In genomic region chr7:155660758-155661093, GRCh38 we compare ENCODE assay signal across 11 cellular contexts. TPM values are rescaled to one million over a fixed set of nuclear protein-coding genes. Genes with fewer than 3 reads are reported as not detected.
A peak's percentile ranks its signal among the peaks of the same experiment; 100 is the strongest.
DNase-seq lines count a peak whose midpoint lies in the region; ATAC-seq lines count a peak whose summit lies in the region.
"Had no signal": no experiment of that assay in that cellular context is flagged by ENCODE, and none has a peak within 500 bp of the region (broad histone marks: within the 10 kb centered on the region; RNA-seq: fewer than 3 reads in every experiment).

No MANE protein-coding gene starts in this region.

- H3K27me3 Mint-ChIP-seq in activated T-helper 2 cell treated with anti-CD3 and anti-CD28 coated beads, Interferon-gamma antibody, Interleukin-2, Interleukin-4, amounts not matched to agents 10 μg/mL and 5 μg/mL and 100 μg/mL, durations not matched to agents 14 hours and 24 hours and 36 hours (ENCODE audit: low read depth) = no peaks in the 10 kb centered on the region
- H3K27me3 Mint-ChIP-seq in T-cell = no peaks in the 10 kb centered on the region

- peaks cover 40% of the 10 kb centered on the region for H3K36me3 Mint-ChIP-seq in activated T-helper 2 cell treated with anti-CD3 and anti-CD28 coated beads, Interferon-gamma antibody, Interleukin-2, Interleukin-4, amounts not matched to agents 10 μg/mL and 5 μg/mL and 100 μg/mL, durations not matched to agents 14 hours and 24 hours and 36 hours (ENCODE audit: low read depth)
- H3K36me3 Mint-ChIP-seq in T-cell = peaks cover 34% of the 10 kb centered on the region

- ATAC-seq in GM18520 (IDR thresholded peaks at IDR 0.05; ENCODE audit: unreplicated experiment) = peak; percentile 35
- peak; percentile 59 for ATAC-seq in GM19468 (IDR thresholded peaks at IDR 0.05; ENCODE audit: extremely low read depth, unreplicated experiment)
- ATAC-seq in HG03025 (IDR thresholded peaks at IDR 0.05; ENCODE audit: low FRiP score, unreplicated experiment) = peak; percentile 46
- no peak for ATAC-seq in T-cell (replicated peaks in 1 of 4)

- no peak overlapping the region for H3K4me3 Mint-ChIP-seq in activated T-helper 2 cell treated with anti-CD3 and anti-CD28 coated beads, Interferon-gamma antibody, Interleukin-2, Interleukin-4, amounts not matched to agents 10 μg/mL and 5 μg/mL and 100 μg/mL, durations not matched to agents 14 hours and 24 hours and 36 hours (ENCODE audit: low read depth)
- H3K4me3 Mint-ChIP-seq in T-cell = no peak overlapping the region

- POLR2A ChIA-PET in T-cell (lab: Charles Lee) = no interaction called here

- H3K4me1 Mint-ChIP-seq in activated T-helper 2 cell treated with anti-CD3 and anti-CD28 coated beads, Interferon-gamma antibody, Interleukin-2, Interleukin-4, amounts not matched to agents 10 μg/mL and 5 μg/mL and 100 μg/mL, durations not matched to agents 14 hours and 24 hours and 36 hours (ENCODE audit: low read depth) = peaks cover 55% of the 10 kb centered on the region
- peaks cover 82 to 93% (median 82%) of the 10 kb centered on the region in 3 donors for H3K4me1 Mint-ChIP-seq in T-cell

- DNase-seq in activated T-helper 2 cell treated with anti-CD3 and anti-CD28 coated beads, Interferon-gamma antibody, Interleukin-2, Interleukin-4, amounts not matched to agents 10 μg/mL and 5 μg/mL and 100 μg/mL, durations not matched to agents 14 hours and 24 hours and 36 hours (ENCODE audit: low spot score) = no peak
- DNase-seq in HPDE6-E6E7 (ENCODE audit: extremely low spot score) (no peak), Ammon's horn (ENCODE audit: low spot score) (no peak), T-cell (no peak), AG20443 (ENCODE audit: low spot score) (no peak)
- DNase-seq: hippocampal formation, NCI-H2081, SHP77 had no signal

- intact Hi-C loops in activated T-helper 2 cell treated with anti-CD3 and anti-CD28 coated beads, Interferon-gamma antibody, Interleukin-2, Interleukin-4, amounts not matched to agents 10 μg/mL and 5 μg/mL and 100 μg/mL, durations not matched to agents 14 hours and 24 hours and 36 hours (cut with micrococcal nuclease) = loop anchor here (1.0 kb wide), 2 partner anchors 42 to 74 kb away; no protein-coding TSS in a partner anchor

- peaks cover 8% of the 10 kb centered on the region for H3K9me3 Mint-ChIP-seq in activated T-helper 2 cell treated with anti-CD3 and anti-CD28 coated beads, Interferon-gamma antibody, Interleukin-2, Interleukin-4, amounts not matched to agents 10 μg/mL and 5 μg/mL and 100 μg/mL, durations not matched to agents 14 hours and 24 hours and 36 hours
- peaks cover 0 to 6% (median 5%) of the 10 kb centered on the region in 3 donors for H3K9me3 Mint-ChIP-seq in T-cell

- CTCF ChIA-PET in T-cell (lab: Charles Lee) = no interaction called here

- H3K27ac Mint-ChIP-seq in activated T-helper 2 cell treated with anti-CD3 and anti-CD28 coated beads, Interferon-gamma antibody, Interleukin-2, Interleukin-4, amounts not matched to agents 10 μg/mL and 5 μg/mL and 100 μg/mL, durations not matched to agents 14 hours and 24 hours and 36 hours = peak overlapping the region; percentile 95
- no peak overlapping the region for H3K27ac Mint-ChIP-seq in T-cell

RNA-seq across cellular contexts. Expression of gene RBM33, which starts 16.3 kb away (rescaled TPM):
- total RNA-seq in activated T-helper 2 cell treated with anti-CD3 and anti-CD28 coated beads, Interferon-gamma antibody, Interleukin-2, Interleukin-4, amounts not matched to agents 10 μg/mL and 5 μg/mL and 100 μg/mL, durations not matched to agents 14 hours and 24 hours and 36 hours = 79.8 and 80.3 TPM in 2 replicates
- 100 to 1,000 TPM; 157 to 180 (median 170) TPM for total RNA-seq in T-cell

Comparison
In these comparisons a context has a peak if more than half of its experiments do, and no peak if none do; other contexts are left out.
1. ATAC-seq: peak in GM18520 (single experiment), GM19468 (single experiment) and HG03025 (single experiment); none in T-cell (0 of 4).